1 cellular context compared by ENCODE assay signal in genomic region chrX:118971552-118971951, GRCh38.
TF ChIP-seq lines count a peak whose summit lies in the region.

No MANE protein-coding gene starts in this region.

TF ChIP-seq in A549, 52 proteins besides CTCF, POLR2A, EP300 and RAD21 (continued from another document):
- TF ChIP-seq HMGXB4 (CRISPR knock-in tag; IDR thresholded peaks at IDR 0.05; ENCODE audit: borderline replicate concordance) (no peak), MAFK (IDR thresholded peaks at IDR 0.05; ENCODE audit: partially characterized antibody) (no peak), ATOH8 (CRISPR knock-in tag; IDR thresholded peaks at IDR 0.05; ENCODE audit: low read depth) (no peak), HOXB13 (CRISPR knock-in tag; IDR thresholded peaks at IDR 0.05; ENCODE audit: low read depth) (no peak)
